ENCODE assay signal across 1 cellular context in the genomic region with DNA sequence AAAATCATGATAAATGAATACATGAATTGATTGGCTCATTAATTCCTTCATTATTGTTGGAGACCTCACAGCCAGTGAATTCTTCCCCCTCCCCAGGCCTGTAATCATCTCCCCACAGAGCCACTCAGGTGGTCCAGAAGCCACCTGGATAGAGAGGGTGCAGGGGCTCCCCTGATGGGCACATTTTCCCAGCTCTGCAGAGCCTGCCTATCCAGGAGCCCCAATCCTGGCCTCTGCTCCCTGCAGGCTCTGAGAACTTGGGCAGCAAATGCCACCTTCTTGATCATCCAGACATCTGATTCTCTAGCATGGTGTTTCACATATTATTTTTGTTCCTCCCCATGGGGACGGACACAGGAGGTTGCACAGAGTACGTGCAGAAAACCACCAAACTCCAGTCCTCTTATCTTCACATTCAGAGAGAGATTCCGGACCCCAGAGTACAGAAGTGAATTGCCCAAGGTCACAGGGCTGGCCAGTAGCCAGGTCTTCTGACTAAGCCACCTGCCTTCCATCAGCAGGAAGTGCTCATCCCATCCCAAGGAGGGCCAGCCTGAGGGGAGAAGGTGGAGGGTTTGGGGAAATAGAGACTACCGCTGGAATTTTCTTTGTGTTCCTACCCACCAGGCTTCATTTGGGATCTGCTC.
TF ChIP-seq lines count a peak whose summit lies in the region.

No MANE protein-coding gene starts in this region.

TF ChIP-seq in HepG2, 621 proteins besides CTCF, POLR2A, EP300 and RAD21 (continued from another document and continues in another):
- TF ChIP-seq HNF1A (IDR thresholded peaks at IDR 0.05; ENCODE audit: low read depth) (0 out of 2 replicates have a peak, but pooled peaks have one; percentile 21), HNF1A (CRISPR knock-in tag; IDR thresholded peaks at IDR 0.05; ENCODE audit: borderline replicate concordance) (no peak; the same call in 1 of the 2 replicates), PITX1 (CRISPR knock-in tag; IDR thresholded peaks at IDR 0.05) (peak; percentile 24; the same call in 1 of the 2 replicates), DPF2 (CRISPR knock-in tag; IDR thresholded peaks at IDR 0.05; ENCODE audit: borderline replicate concordance, low read depth) (peak; percentile 88), ZFX (CRISPR knock-in tag; IDR thresholded peaks at IDR 0.05; ENCODE audit: low read depth) (peak; percentile 37; the same call in 1 of the 2 replicates), MLX (CRISPR knock-in tag; IDR thresholded peaks at IDR 0.05) (peak; percentile 75; the same call in 1 of the 2 replicates), SOX13 (IDR thresholded peaks at IDR 0.05) (0 out of 2 replicates have a peak, but pooled peaks have one; percentile 28), SOX13 (CRISPR knock-in tag; conservative IDR thresholded peaks at IDR 0.05 in 1 of 2, IDR thresholded peaks at IDR 0.05 in 1 of 2) (peak in 1 of 2 experiments; percentile 75; a peak in 2 of 4 replicates), GATA4 (IDR thresholded peaks at IDR 0.05; ENCODE audit: borderline replicate concordance, low read depth) (peak; percentile 94), ZNF589 (CRISPR knock-in tag; conservative IDR thresholded peaks at IDR 0.05) (no peak; the same call in 1 of the 2 replicates), DRAP1 (CRISPR knock-in tag; IDR thresholded peaks at IDR 0.05) (peak; percentile 62), ERF (CRISPR knock-in tag; IDR thresholded peaks at IDR 0.05) (peak; percentile 59), KMT2B (CRISPR knock-in tag; IDR thresholded peaks at IDR 0.05) (no peak), PPARG (CRISPR knock-in tag; conservative IDR thresholded peaks at IDR 0.05) (peak; percentile 40; the same call in 1 of the 2 replicates), RBFOX2 (IDR thresholded peaks at IDR 0.05; ENCODE audit: low read depth, low read length) (peak; percentile 38; the same call in 1 of the 2 replicates), ELF3 (CRISPR knock-in tag; IDR thresholded peaks at IDR 0.05) (peak; percentile 92), FOXA3 (CRISPR knock-in tag; IDR thresholded peaks at IDR 0.05) (peak; percentile 52; the same call in 1 of the 2 replicates), NCOA5 (CRISPR knock-in tag; IDR thresholded peaks at IDR 0.05) (no peak), TCF7 (IDR thresholded peaks at IDR 0.05; ENCODE audit: low read depth) (peak; percentile 60), JUNB (CRISPR knock-in tag; IDR thresholded peaks at IDR 0.05; ENCODE audit: borderline replicate concordance) (peak; percentile 36; the same call in 1 of the 2 replicates), ZNF441 (CRISPR knock-in tag; IDR thresholded peaks at IDR 0.05; ENCODE audit: borderline replicate concordance) (peak; percentile 65; the same call in 1 of the 2 replicates), NCOA2 (CRISPR knock-in tag; IDR thresholded peaks at IDR 0.05) (peak; percentile 66), TCF12 (IDR thresholded peaks at IDR 0.05) (no peak), TCF12 (CRISPR knock-in tag; IDR thresholded peaks at IDR 0.05) (peak; percentile 45; the same call in 1 of the 2 replicates), SALL1 (CRISPR knock-in tag; IDR thresholded peaks at IDR 0.05) (peak; percentile 95), ZBTB20 (CRISPR knock-in tag; IDR thresholded peaks at IDR 0.05; ENCODE audit: borderline replicate concordance, low read depth) (peak; percentile 52; the same call in 1 of the 2 replicates), FOXP1 (IDR thresholded peaks at IDR 0.05) (no peak), FOXP1 (CRISPR knock-in tag; IDR thresholded peaks at IDR 0.05) (peak; percentile 37; the same call in 1 of the 2 replicates), NR2F6 (IDR thresholded peaks at IDR 0.05) (peak; percentile 71), NR2F6 (CRISPR knock-in tag; IDR thresholded peaks at IDR 0.05) (peak; percentile 80), MXD4 (CRISPR knock-in tag; IDR thresholded peaks at IDR 0.05) (no peak), YEATS2 (CRISPR knock-in tag; IDR thresholded peaks at IDR 0.05; ENCODE audit: borderline replicate concordance) (peak; percentile 43; the same call in 1 of the 2 replicates), NFYB (CRISPR knock-in tag; IDR thresholded peaks at IDR 0.05) (no peak), ZBTB7B (CRISPR knock-in tag; IDR thresholded peaks at IDR 0.05) (peak; percentile 82; the same call in 1 of the 2 replicates), ZFP91 (CRISPR knock-in tag; IDR thresholded peaks at IDR 0.05; ENCODE audit: borderline replicate concordance) (peak; percentile 25; the same call in 1 of the 2 replicates), HNF4G (IDR thresholded peaks at IDR 0.05; ENCODE audit: borderline replicate concordance, low read depth, low read length) (peak; percentile 50; the same call in 1 of the 2 replicates), HNF4G (CRISPR knock-in tag; IDR thresholded peaks at IDR 0.05; ENCODE audit: borderline replicate concordance, low read depth) (peak; percentile 30; the same call in 1 of the 2 replicates), ZMAT3 (CRISPR knock-in tag; conservative IDR thresholded peaks at IDR 0.05) (peak; percentile 69; the same call in 1 of the 2 replicates), ZNF580 (CRISPR knock-in tag; IDR thresholded peaks at IDR 0.05; ENCODE audit: borderline replicate concordance, low read depth) (peak; percentile 46; the same call in 1 of the 2 replicates), ZNF792 (CRISPR knock-in tag; IDR thresholded peaks at IDR 0.05) (0 out of 2 replicates have a peak, but pooled peaks have one; percentile 57), LCORL (IDR thresholded peaks at IDR 0.05) (no peak), LCORL (CRISPR knock-in tag; IDR thresholded peaks at IDR 0.05) (peak; percentile 94), MIER3 (CRISPR knock-in tag; IDR thresholded peaks at IDR 0.05; ENCODE audit: borderline replicate concordance) (peak; percentile 71; the same call in 1 of the 2 replicates)
- TF ChIP-seq, protein P1, sequence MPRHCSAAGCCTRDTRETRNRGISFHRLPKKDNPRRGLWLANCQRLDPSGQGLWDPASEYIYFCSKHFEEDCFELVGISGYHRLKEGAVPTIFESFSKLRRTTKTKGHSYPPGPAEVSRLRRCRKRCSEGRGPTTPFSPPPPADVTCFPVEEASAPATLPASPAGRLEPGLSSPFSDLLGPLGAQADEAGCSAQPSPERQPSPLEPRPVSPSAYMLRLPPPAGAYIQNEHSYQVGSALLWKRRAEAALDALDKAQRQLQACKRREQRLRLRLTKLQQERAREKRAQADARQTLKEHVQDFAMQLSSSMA (CRISPR knock-in tag; IDR thresholded peaks at IDR 0.05): no peak
- TF ChIP-seq, protein P2, sequence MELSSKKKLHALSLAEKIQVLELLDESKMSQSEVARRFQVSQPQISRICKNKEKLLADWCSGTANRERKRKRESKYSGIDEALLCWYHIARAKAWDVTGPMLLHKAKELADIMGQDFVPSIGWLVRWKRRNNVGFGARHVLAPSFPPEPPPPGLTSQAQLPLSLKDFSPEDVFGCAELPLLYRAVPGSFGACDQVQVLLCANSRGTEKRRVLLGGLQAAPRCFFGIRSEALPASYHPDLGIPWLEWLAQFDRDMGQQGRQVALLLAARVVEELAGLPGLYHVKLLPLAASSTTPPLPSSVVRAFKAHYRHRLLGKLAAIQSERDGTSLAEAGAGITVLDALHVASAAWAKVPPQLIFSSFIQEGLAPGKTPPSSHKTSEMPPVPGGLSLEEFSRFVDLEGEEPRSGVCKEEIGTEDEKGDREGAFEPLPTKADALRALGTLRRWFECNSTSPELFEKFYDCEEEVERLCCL (CRISPR knock-in tag; IDR thresholded peaks at IDR 0.05; ENCODE audit: borderline replicate concordance): no peak
- TF ChIP-seq, protein P3, sequence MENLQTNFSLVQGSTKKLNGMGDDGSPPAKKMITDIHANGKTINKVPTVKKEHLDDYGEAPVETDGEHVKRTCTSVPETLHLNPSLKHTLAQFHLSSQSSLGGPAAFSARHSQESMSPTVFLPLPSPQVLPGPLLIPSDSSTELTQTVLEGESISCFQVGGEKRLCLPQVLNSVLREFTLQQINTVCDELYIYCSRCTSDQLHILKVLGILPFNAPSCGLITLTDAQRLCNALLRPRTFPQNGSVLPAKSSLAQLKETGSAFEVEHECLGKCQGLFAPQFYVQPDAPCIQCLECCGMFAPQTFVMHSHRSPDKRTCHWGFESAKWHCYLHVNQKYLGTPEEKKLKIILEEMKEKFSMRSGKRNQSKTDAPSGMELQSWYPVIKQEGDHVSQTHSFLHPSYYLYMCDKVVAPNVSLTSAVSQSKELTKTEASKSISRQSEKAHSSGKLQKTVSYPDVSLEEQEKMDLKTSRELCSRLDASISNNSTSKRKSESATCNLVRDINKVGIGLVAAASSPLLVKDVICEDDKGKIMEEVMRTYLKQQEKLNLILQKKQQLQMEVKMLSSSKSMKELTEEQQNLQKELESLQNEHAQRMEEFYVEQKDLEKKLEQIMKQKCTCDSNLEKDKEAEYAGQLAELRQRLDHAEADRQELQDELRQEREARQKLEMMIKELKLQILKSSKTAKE (CRISPR knock-in tag; IDR thresholded peaks at IDR 0.05; ENCODE audit: borderline replicate concordance): peak; percentile 44; the same call in 1 of the 2 replicates
- TF ChIP-seq, protein P4, sequence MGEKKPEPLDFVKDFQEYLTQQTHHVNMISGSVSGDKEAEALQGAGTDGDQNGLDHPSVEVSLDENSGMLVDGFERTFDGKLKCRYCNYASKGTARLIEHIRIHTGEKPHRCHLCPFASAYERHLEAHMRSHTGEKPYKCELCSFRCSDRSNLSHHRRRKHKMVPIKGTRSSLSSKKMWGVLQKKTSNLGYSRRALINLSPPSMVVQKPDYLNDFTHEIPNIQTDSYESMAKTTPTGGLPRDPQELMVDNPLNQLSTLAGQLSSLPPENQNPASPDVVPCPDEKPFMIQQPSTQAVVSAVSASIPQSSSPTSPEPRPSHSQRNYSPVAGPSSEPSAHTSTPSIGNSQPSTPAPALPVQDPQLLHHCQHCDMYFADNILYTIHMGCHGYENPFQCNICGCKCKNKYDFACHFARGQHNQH (CRISPR knock-in tag; IDR thresholded peaks at IDR 0.05): peak; percentile 64
- TF ChIP-seq, protein P5, sequence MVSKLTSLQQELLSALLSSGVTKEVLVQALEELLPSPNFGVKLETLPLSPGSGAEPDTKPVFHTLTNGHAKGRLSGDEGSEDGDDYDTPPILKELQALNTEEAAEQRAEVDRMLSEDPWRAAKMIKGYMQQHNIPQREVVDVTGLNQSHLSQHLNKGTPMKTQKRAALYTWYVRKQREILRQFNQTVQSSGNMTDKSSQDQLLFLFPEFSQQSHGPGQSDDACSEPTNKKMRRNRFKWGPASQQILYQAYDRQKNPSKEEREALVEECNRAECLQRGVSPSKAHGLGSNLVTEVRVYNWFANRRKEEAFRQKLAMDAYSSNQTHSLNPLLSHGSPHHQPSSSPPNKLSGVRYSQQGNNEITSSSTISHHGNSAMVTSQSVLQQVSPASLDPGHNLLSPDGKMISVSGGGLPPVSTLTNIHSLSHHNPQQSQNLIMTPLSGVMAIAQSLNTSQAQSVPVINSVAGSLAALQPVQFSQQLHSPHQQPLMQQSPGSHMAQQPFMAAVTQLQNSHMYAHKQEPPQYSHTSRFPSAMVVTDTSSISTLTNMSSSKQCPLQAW (CRISPR knock-in tag; IDR thresholded peaks at IDR 0.05): peak; percentile 91
